Comparison of ENCODE assay signal across 8 cellular contexts in the genomic region with DNA sequence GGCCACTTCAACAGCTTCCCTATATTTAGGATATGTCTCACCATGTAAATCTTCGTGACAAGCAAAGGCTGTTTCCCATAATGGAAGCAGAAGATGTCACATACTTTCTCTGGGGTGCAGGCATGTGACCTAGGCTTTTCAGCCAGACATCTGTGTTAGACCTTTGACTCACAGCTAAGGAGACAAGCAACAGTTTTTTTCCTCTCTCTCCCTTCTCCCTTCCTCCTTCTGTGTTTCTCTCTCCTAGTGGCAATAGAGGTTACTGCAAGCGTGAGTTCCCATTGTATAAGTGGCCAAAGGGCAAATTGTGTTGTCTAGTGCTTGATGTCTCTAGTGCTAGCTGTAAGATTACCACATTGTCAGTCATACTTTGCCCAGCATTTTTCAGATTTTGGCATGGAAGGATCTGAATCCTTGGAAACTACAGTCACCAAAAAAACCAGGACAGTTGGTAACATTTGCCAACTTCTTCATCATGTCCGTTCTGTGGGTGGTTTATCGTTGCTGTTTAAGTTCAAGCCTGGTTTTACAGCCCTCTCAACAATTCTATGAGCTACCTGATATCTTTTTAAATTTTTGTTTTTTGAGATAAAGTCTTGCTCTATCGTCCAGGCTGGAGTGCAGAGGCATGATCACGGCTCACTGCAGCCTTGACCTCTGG. TPM values are rescaled to one million over a fixed set of nuclear protein-coding genes. Genes with fewer than 3 reads are reported as not detected.
DNase-seq lines count a peak whose midpoint lies in the region; ATAC-seq and TF ChIP-seq lines count a peak whose summit lies in the region.

No MANE protein-coding gene starts in this region.

- ATAC-seq in GM19035 (IDR thresholded peaks at IDR 0.05; ENCODE audit: unreplicated experiment) (peak; percentile 55), Panc1 (peak; percentile 96), lower lobe of right lung (peak; percentile 73 to 82), GM21528 (IDR thresholded peaks at IDR 0.05; ENCODE audit: low FRiP score, unreplicated experiment) (no peak)

- no peaks in the 10 kb centered on the region for H3K4me1 ChIP-seq in Panc1 (ENCODE audit: control insufficient read depth, insufficient read depth, low read length)
- no peaks in the 10 kb centered on the region for H3K4me1 ChIP-seq in lower lobe of right lung

- intact Hi-C loops in Panc1 (cut with micrococcal nuclease; ENCODE audit: unreplicated experiment): no loop called here
- intact Hi-C loops in lower lobe of right lung (cut with DNase I): no loop called here

- no peaks in the 10 kb centered on the region for H3K9me3 Mint-ChIP-seq in chondrocyte (ENCODE audit: low read depth)

- peak; percentile 80 for TF ChIP-seq CTCF in Panc1 (IDR thresholded peaks at IDR 0.05)
- peak; percentile 74 for TF ChIP-seq CTCF in chondrocyte (IDR thresholded peaks at IDR 0.05)
- peak; percentile 61 for TF ChIP-seq CTCF in lower lobe of right lung (IDR thresholded peaks at IDR 0.05)

- no TSS peak for BruUV-seq in Panc1 (replicated peaks; lab: Mats Ljungman, UMichigan)

- peak; percentile 62 for DNase-seq in DMS114 treated with DMSO at 0.1 percent for 48 hours (lab: John Stamatoyannopoulos, UW; ENCODE audit: unreplicated experiment)
- DNase-seq in HuH-7 (ENCODE audit: low spot score): peak; percentile 39
- DNase-seq in Panc1 (ENCODE audit: low read depth, low spot score): peak; percentile 43
- DNase-seq in chondrocyte (ENCODE audit: low spot score): no peak
- no peak for DNase-seq in lower lobe of right lung
- no peak for DNase-seq in T-helper 9 cell

- peaks cover 14% of the 10 kb centered on the region for H3K4me1 Mint-ChIP-seq in chondrocyte (ENCODE audit: low read depth)

- no peak overlapping the region for H3K4me3 Mint-ChIP-seq in chondrocyte (ENCODE audit: unreplicated experiment)

- in situ Hi-C loops in Panc1 (cut with HindIII; ENCODE audit: low pct_unique_long_range_greater_than_20kb, low sequenced_read_pairs): no loop called here

- H3K4me3 ChIP-seq in Panc1 (ENCODE audit: low read depth in 2 of 2, low read length in 2 of 2): no peak overlapping the region
- no peak overlapping the region for H3K4me3 ChIP-seq in lower lobe of right lung

- H3K27ac Mint-ChIP-seq in chondrocyte (ENCODE audit: unreplicated experiment): no peak overlapping the region

- POLR2A ChIA-PET in Panc1 (lab: Charles Lee): interaction anchor here (0.6 kb wide), 1 partner anchor 1678 kb away, joined by 3 read pairs; no protein-coding TSS in a partner anchor

- no peak overlapping the region for H3K27ac ChIP-seq in Panc1 (ENCODE audit: low read length)
- no peak overlapping the region for H3K27ac ChIP-seq in lower lobe of right lung

- H3K27me3 ChIP-seq in Panc1 (ENCODE audit: control insufficient read depth, insufficient read depth, low read length) (no peaks in the 10 kb centered on the region; the same call in 1 of the 2 replicates), lower lobe of right lung (ENCODE audit: low read depth) (no peaks in the 10 kb centered on the region)

- H3K9me3 ChIP-seq in Panc1 (ENCODE audit: control insufficient read depth, insufficient read depth, low read depth, low read length) (no peaks in the 10 kb centered on the region), lower lobe of right lung (no peaks in the 10 kb centered on the region)

- no peaks in the 10 kb centered on the region for H3K36me3 ChIP-seq in Panc1 (ENCODE audit: control insufficient read depth, insufficient read depth, low read length)
- no peaks in the 10 kb centered on the region for H3K36me3 ChIP-seq in lower lobe of right lung

- H3K27me3 Mint-ChIP-seq in chondrocyte (ENCODE audit: low read depth): peaks cover 2% of the 10 kb centered on the region

- CTCF ChIA-PET in Panc1 (lab: Charles Lee): interaction anchor here (0.6 kb wide), 1 partner anchor 72 kb away, joined by 3 read pairs; no protein-coding TSS in a partner anchor

- H3K36me3 Mint-ChIP-seq in chondrocyte (ENCODE audit: low read depth): no peaks in the 10 kb centered on the region

RNA-seq across cellular contexts. Expression of a gene that starts 44.4 kb away (rescaled TPM):
- total RNA-seq in Panc1 (2021; ENCODE audit: unreplicated experiment) (37.0 TPM), chondrocyte (27.1 to 31.7 TPM (median 28.3 TPM) in 3 replicates), lower lobe of right lung (83.9 TPM)
- 13.0 TPM for polyA plus RNA-seq in Panc1 (2012; ENCODE audit: insufficient read length)

Comparison
In these comparisons a context has a peak if more than half of its experiments do, and no peak if none do; other contexts are left out.
1. DNase-seq: peak in DMS114 treated with DMSO at 0.1 percent for 48 hours (single experiment), HuH-7 (single experiment) and Panc1 (single experiment); none in chondrocyte (single experiment), lower lobe of right lung (single experiment) and T-helper 9 cell (single experiment).
2. Peak in every context shown above with its lines, with median percentiles within 50 percentile points of each other: CTCF ChIP-seq.